10 cellular contexts compared by ENCODE assay signal in genomic region chr9:117180896-117181456, GRCh38.
"Had no signal": no experiment of that assay in that cellular context is flagged by ENCODE, and none has a peak within 500 bp of the region (broad histone marks: within the 10 kb centered on the region; RNA-seq: fewer than 3 reads in every experiment).

No MANE protein-coding gene starts in this region.

- H3K36me3 ChIP-seq: HAP-1 had no signal

- H3K9ac ChIP-seq: GM23248 had no signal

- DNase-seq: GM23248, GOT3, H7, HFFc6, IMR-90, KG1 had no signal

- H3K9me3 ChIP-seq: HAP-1 had no signal

- FAIRE-seq: HTR-8/SVneo, K562 had no signal

- H3K4me3 ChIP-seq: GM23248, HAP-1, K562 had no signal

- H3K27ac ChIP-seq: GM23248 had no signal

- H3K4me1 ChIP-seq: HAP-1 had no signal

- ATAC-seq: HCT116, K562 had no signal

- H2AFZ ChIP-seq: GM23248 had no signal
